In genomic region chr16:66603537-66604375, GRCh38 we compare ENCODE assay signal across 1 cellular context.
TF ChIP-seq lines count a peak whose summit lies in the region.

No MANE protein-coding gene starts in this region.

TF ChIP-seq in IMR-90, 13 proteins besides CTCF, POLR2A, EP300 and RAD21:
- peak; percentile 9; the same call in 1 of the 2 replicates for TF ChIP-seq MXI1 (IDR thresholded peaks at IDR 0.05; ENCODE audit: borderline replicate concordance, low read depth, low read length)
- no peak for TF ChIP-seq CEBPB (IDR thresholded peaks at IDR 0.05; ENCODE audit: low read depth, low read length)
